ENCODE assay signal across 24 cellular contexts in genomic region chr17:10623786-10624338, GRCh38.
"Had no signal": no experiment of that assay in that cellular context is flagged by ENCODE, and none has a peak within 500 bp of the region (broad histone marks: within the 10 kb centered on the region; RNA-seq: fewer than 3 reads in every experiment).

No MANE protein-coding gene starts in this region.

- H3K4me1 ChIP-seq: right atrium auricular region, tibial nerve had no signal

- H3K9me3 Mint-ChIP-seq: activated B cell treated with CpG ODN at 0.5 μM for 24 hours; activated naive CD4-positive, alpha-beta T cell treated with anti-CD3 and anti-CD28 coated beads for 36 hours; activated naive CD8-positive, alpha-beta T cell treated with anti-CD3 and anti-CD28 coated beads, Interleukin-2, amount 10 ng/mL, durations not matched to agents 7 days and 5 days; activated T-cell treated with anti-CD3 and anti-CD28 coated beads, Interleukin-2, amount 50 U/mL, for 4 hours; naive thymus-derived CD8-positive, alpha-beta T cell; stimulated activated naive CD8-positive, alpha-beta T cell treated with anti-CD3 and anti-CD28 coated beads, Interleukin-15, Interleukin-2, amounts not matched to agents 100 ng/mL and 50 ng/mL, for 24 hours; T-helper 1 cell treated with Interleukin-12 subunit alpha and Interleukin-12 subunit beta and Interleukin-4 antibody, amounts not matched to agents 30 μg/mL and 1 μg/mL, for 36 hours had no signal

- H3K27me3 ChIP-seq: right atrium auricular region, tibial nerve had no signal

- H3K36me3 ChIP-seq: right atrium auricular region had no signal

- H3K4me3 Mint-ChIP-seq: activated B cell treated with CpG ODN at 0.5 μM for 24 hours; activated CD4-positive, alpha-beta T cell treated with anti-CD3 and anti-CD28 coated beads for 36 hours; activated naive CD4-positive, alpha-beta T cell treated with anti-CD3 and anti-CD28 coated beads for 36 hours; activated naive CD8-positive, alpha-beta T cell treated with anti-CD3 and anti-CD28 coated beads, Interleukin-2, amount 10 ng/mL, durations not matched to agents 7 days and 5 days; activated T-cell treated with anti-CD3 and anti-CD28 coated beads, Interleukin-2, amount 50 U/mL, for 4 hours; naive thymus-derived CD8-positive, alpha-beta T cell; stimulated activated naive CD8-positive, alpha-beta T cell treated with anti-CD3 and anti-CD28 coated beads, Interleukin-15, Interleukin-2, amounts not matched to agents 100 ng/mL and 50 ng/mL, for 24 hours; T-helper 1 cell treated with Interleukin-12 subunit alpha and Interleukin-12 subunit beta and Interleukin-4 antibody, amounts not matched to agents 30 μg/mL and 1 μg/mL, for 36 hours had no signal

- H3K27ac Mint-ChIP-seq: activated B cell treated with CpG ODN at 0.5 μM for 24 hours; activated CD4-positive, alpha-beta T cell treated with anti-CD3 and anti-CD28 coated beads for 36 hours; activated naive CD4-positive, alpha-beta T cell treated with anti-CD3 and anti-CD28 coated beads for 36 hours; activated naive CD8-positive, alpha-beta T cell treated with anti-CD3 and anti-CD28 coated beads, Interleukin-2, amount 10 ng/mL, durations not matched to agents 7 days and 5 days; progenitor cell of endocrine pancreas; stimulated activated naive CD8-positive, alpha-beta T cell treated with anti-CD3 and anti-CD28 coated beads, Interleukin-15, Interleukin-2, amounts not matched to agents 100 ng/mL and 50 ng/mL, for 24 hours; T-helper 1 cell treated with Interleukin-12 subunit alpha and Interleukin-12 subunit beta and Interleukin-4 antibody, amounts not matched to agents 30 μg/mL and 1 μg/mL, for 36 hours had no signal

- H3K4me1 Mint-ChIP-seq: activated CD4-positive, alpha-beta T cell treated with anti-CD3 and anti-CD28 coated beads for 36 hours; activated naive CD8-positive, alpha-beta T cell treated with anti-CD3 and anti-CD28 coated beads, Interleukin-2, amount 10 ng/mL, durations not matched to agents 7 days and 5 days had no signal

- H3K27me3 Mint-ChIP-seq: activated B cell treated with CpG ODN at 0.5 μM for 24 hours; activated naive CD8-positive, alpha-beta T cell treated with anti-CD3 and anti-CD28 coated beads, Interleukin-2, amount 10 ng/mL, durations not matched to agents 7 days and 5 days; stimulated activated naive CD8-positive, alpha-beta T cell treated with anti-CD3 and anti-CD28 coated beads, Interleukin-15, Interleukin-2, amounts not matched to agents 100 ng/mL and 50 ng/mL, for 24 hours had no signal

- H3K36me3 Mint-ChIP-seq: activated naive CD8-positive, alpha-beta T cell treated with anti-CD3 and anti-CD28 coated beads, Interleukin-2, amount 10 ng/mL, durations not matched to agents 7 days and 5 days had no signal

- H3K27ac ChIP-seq: coronary artery, right atrium auricular region, tibial nerve had no signal

- DNase-seq: activated B cell treated with CpG ODN at 0.5 μM for 24 hours; activated CD4-positive, alpha-beta T cell treated with anti-CD3 and anti-CD28 coated beads for 36 hours; activated CD4-positive, alpha-beta T cell treated with anti-CD3 and anti-CD28 coated beads, Interleukin-2, amount 50 U/mL, for 4 hours; activated CD8-positive, alpha-beta memory T cell treated with anti-CD3 and anti-CD28 coated beads for 24 hours; activated CD8-positive, alpha-beta memory T cell treated with anti-CD3 and anti-CD28 coated beads, Interleukin-2, amount 50 U/mL, for 4 hours; activated effector memory CD4-positive, alpha-beta T cell treated with Interleukin-2 at 50 U/mL for 16 hours; activated naive CD4-positive, alpha-beta T cell treated with anti-CD3 and anti-CD28 coated beads for 36 hours; activated naive CD8-positive, alpha-beta T cell treated with anti-CD3 and anti-CD28 coated beads, Interleukin-2, amount 10 ng/mL, durations not matched to agents 7 days and 5 days; activated T-cell treated with anti-CD3 and anti-CD28 coated beads, Interleukin-2, amount 50 U/mL, for 4 hours; amniotic stem cell; cerebellar nuclear complex; hippocampal formation; left cardiac atrium; mesenchymal stem cell; naive thymus-derived CD8-positive, alpha-beta T cell; stimulated activated CD4-positive, alpha-beta T cell treated with anti-CD3 and anti-CD28 coated beads, Interleukin-1b, Interleukin-23, amount 100 ng/mL, for 48 hours; substantia nigra; T1000 had no signal

- H3K9me3 ChIP-seq: right atrium auricular region, tibial nerve had no signal

- H3K4me3 ChIP-seq: coronary artery, right atrium auricular region, tibial nerve had no signal
